In the genomic region with DNA sequence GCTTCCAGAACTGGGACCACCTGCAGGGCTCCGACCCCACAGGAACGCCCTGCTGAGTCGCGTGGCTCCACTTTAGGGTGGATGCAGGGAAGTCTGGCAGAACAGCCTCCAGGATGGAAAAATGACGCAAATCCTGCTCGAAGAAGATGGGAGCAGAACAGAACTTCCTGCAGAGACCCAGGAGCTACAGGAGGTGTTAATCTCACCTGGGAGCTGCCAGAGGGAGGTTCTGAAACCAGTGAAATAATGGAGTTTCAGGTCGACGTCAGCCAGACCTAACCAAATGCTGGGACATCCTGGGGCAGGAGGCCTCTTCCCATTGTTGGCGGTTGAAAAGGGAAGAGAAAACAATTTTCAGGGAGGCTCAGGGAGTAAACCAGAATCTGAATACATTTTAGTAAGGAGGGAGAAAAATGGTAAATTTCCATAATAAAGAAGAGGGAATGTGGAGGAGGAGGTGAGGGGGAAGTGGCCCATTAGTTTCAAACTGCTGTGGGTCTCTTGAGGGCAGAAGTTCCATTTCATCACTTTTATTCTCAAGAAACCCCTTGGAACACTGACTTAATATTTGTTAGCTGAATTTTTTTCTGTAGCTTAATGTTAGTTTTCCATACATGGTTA, we compare ENCODE assay signal across 24 cellular contexts.
"Had no signal": no experiment of that assay in that cellular context is flagged by ENCODE, and none has a peak within 500 bp of the region (broad histone marks: within the 10 kb centered on the region; RNA-seq: fewer than 3 reads in every experiment).

No MANE protein-coding gene starts in this region.

- H3K27me3 ChIP-seq: body of pancreas, cardiac muscle cell, gastroesophageal sphincter, ovary, transverse colon, vagina had no signal

- H3K36me3 Mint-ChIP-seq: activated naive CD8-positive, alpha-beta T cell treated with anti-CD3 and anti-CD28 coated beads, Interleukin-2, amount 10 ng/mL, durations not matched to agents 7 days and 5 days; natural killer cell; stimulated activated naive B cell treated with anti-CD40 and anti-IgM and Interleukin-4, amounts not matched to agents 10 μg/mL and 1 μg/mL and 100 μg/mL, for 72 hours had no signal

- H3K4me3 ChIP-seq: body of pancreas, cardiac muscle cell, gastroesophageal sphincter, ovary, prostate gland, transverse colon, vagina had no signal

- H3K27ac Mint-ChIP-seq: activated naive CD8-positive, alpha-beta T cell treated with anti-CD3 and anti-CD28 coated beads, Interleukin-2, amount 10 ng/mL, durations not matched to agents 7 days and 5 days; activated T-cell treated with anti-CD3 and anti-CD28 coated beads, Interleukin-2, amount 50 U/mL, for 24 hours; activated T-helper 2 cell treated with anti-CD3 and anti-CD28 coated beads, Interferon-gamma antibody, Interleukin-2, Interleukin-4, amounts not matched to agents 10 μg/mL and 5 μg/mL and 100 μg/mL, durations not matched to agents 14 hours and 24 hours and 36 hours; natural killer cell; stimulated activated naive B cell treated with anti-CD40 and anti-IgM and Interleukin-4, amounts not matched to agents 10 μg/mL and 1 μg/mL and 100 μg/mL, for 72 hours had no signal

- ATAC-seq: body of pancreas; gastroesophageal sphincter; left ventricle myocardium superior; natural killer cell; stimulated activated naive B cell treated with anti-CD40 and anti-IgM and Interleukin-4, amounts not matched to agents 10 μg/mL and 1 μg/mL and 100 μg/mL, for 72 hours had no signal

- DNase-seq: activated CD8-positive, alpha-beta memory T cell treated with anti-CD3 and anti-CD28 coated beads, Interleukin-2, amount 50 U/mL, for 4 hours; activated naive CD4-positive, alpha-beta T cell treated with Interleukin-2 at 50 U/mL for 16 hours; activated naive CD8-positive, alpha-beta T cell treated with anti-CD3 and anti-CD28 coated beads, Interleukin-2, amount 10 ng/mL, durations not matched to agents 7 days and 5 days; activated T-cell treated with anti-CD3 and anti-CD28 coated beads, Interleukin-2, amount 50 U/mL, for 24 hours; body of pancreas; cortex of kidney; head of caudate nucleus; hypothalamus; left ventricle myocardium superior; mammary epithelial cell; midbrain; natural killer cell; ovary; stimulated activated CD4-positive, alpha-beta T cell treated with anti-CD3 and anti-CD28 coated beads, Interleukin-2, amount 100 ng/mL, for 48 hours; stimulated activated CD8-positive, alpha-beta memory T cell treated with anti-CD3 and anti-CD28 coated beads, Interleukin-4, amount 100 ng/mL, for 48 hours; stimulated activated naive B cell treated with anti-CD40 and anti-IgM and Interleukin-4, amounts not matched to agents 10 μg/mL and 1 μg/mL and 100 μg/mL, for 72 hours; transverse colon had no signal

- H3K9me3 Mint-ChIP-seq: activated naive CD8-positive, alpha-beta T cell treated with anti-CD3 and anti-CD28 coated beads, Interleukin-2, amount 10 ng/mL, durations not matched to agents 7 days and 5 days; activated T-cell treated with anti-CD3 and anti-CD28 coated beads, Interleukin-2, amount 50 U/mL, for 24 hours; activated T-helper 2 cell treated with anti-CD3 and anti-CD28 coated beads, Interferon-gamma antibody, Interleukin-2, Interleukin-4, amounts not matched to agents 10 μg/mL and 5 μg/mL and 100 μg/mL, durations not matched to agents 14 hours and 24 hours and 36 hours; natural killer cell; stimulated activated naive B cell treated with anti-CD40 and anti-IgM and Interleukin-4, amounts not matched to agents 10 μg/mL and 1 μg/mL and 100 μg/mL, for 72 hours had no signal

- H3K27me3 Mint-ChIP-seq: activated naive CD8-positive, alpha-beta T cell treated with anti-CD3 and anti-CD28 coated beads, Interleukin-2, amount 10 ng/mL, durations not matched to agents 7 days and 5 days had no signal

- H3K4me1 Mint-ChIP-seq: activated naive CD8-positive, alpha-beta T cell treated with anti-CD3 and anti-CD28 coated beads, Interleukin-2, amount 10 ng/mL, durations not matched to agents 7 days and 5 days; natural killer cell had no signal

- H3K4me3 Mint-ChIP-seq: activated naive CD8-positive, alpha-beta T cell treated with anti-CD3 and anti-CD28 coated beads, Interleukin-2, amount 10 ng/mL, durations not matched to agents 7 days and 5 days; activated T-cell treated with anti-CD3 and anti-CD28 coated beads, Interleukin-2, amount 50 U/mL, for 24 hours; natural killer cell; stimulated activated naive B cell treated with anti-CD40 and anti-IgM and Interleukin-4, amounts not matched to agents 10 μg/mL and 1 μg/mL and 100 μg/mL, for 72 hours had no signal

- H3K36me3 ChIP-seq: cardiac muscle cell, gastroesophageal sphincter, neutrophil, ovary, prostate gland, transverse colon, vagina had no signal

- H3K27ac ChIP-seq: body of pancreas, cardiac muscle cell, epithelial cell of prostate, gastroesophageal sphincter, neutrophil, ovary, prostate gland, transverse colon, vagina had no signal

- H3K9me3 ChIP-seq: body of pancreas, gastroesophageal sphincter, neutrophil, ovary, prostate gland, transverse colon, vagina had no signal

- H3K4me1 ChIP-seq: body of pancreas, gastroesophageal sphincter, prostate gland, transverse colon, vagina had no signal
